ENCODE assay signal across 30 cellular contexts in genomic region chr3:194350726-194351071, GRCh38. TPM values are rescaled to one million over a fixed set of nuclear protein-coding genes. Genes with fewer than 3 reads are reported as not detected.
"Had no signal": no experiment of that assay in that cellular context is flagged by ENCODE, and none has a peak within 500 bp of the region (broad histone marks: within the 10 kb centered on the region; RNA-seq: fewer than 3 reads in every experiment).

No MANE protein-coding gene starts in this region.

- H3K27ac Mint-ChIP-seq: activated CD8-positive, alpha-beta memory T cell treated with anti-CD3 and anti-CD28 coated beads, Interleukin-2, amount 10 ng/mL, durations not matched to agents 7 days and 5 days; activated CD8-positive, alpha-beta T cell treated with anti-CD3 and anti-CD28 coated beads, Interleukin-2, amount 10 ng/mL, durations not matched to agents 7 days and 5 days; activated naive CD4-positive, alpha-beta T cell treated with anti-CD3 and anti-CD28 coated beads, Interleukin-2, amount 50 U/mL, for 24 hours; activated naive CD8-positive, alpha-beta T cell treated with anti-CD3 and anti-CD28 coated beads, Interleukin-2, amount 50 U/mL, for 24 hours; activated T-helper 2 cell treated with anti-CD3 and anti-CD28 coated beads, Interferon-gamma antibody, Interleukin-2, Interleukin-4, amounts not matched to agents 10 μg/mL and 5 μg/mL and 100 μg/mL, durations not matched to agents 14 hours and 24 hours and 36 hours; dendritic cell treated with granulocyte-macrophage colony-stimulating factor and Interleukin-4, amounts not matched to agents 40 ng/mL and 50 ng/mL, for 4 days; mesothelial cell of epicardium; naive B cell; stimulated activated effector memory CD8-positive, alpha-beta T cell treated with anti-CD3 and anti-CD28 coated beads, Interleukin-12 subunit alpha, Interleukin-12 subunit beta, amount 100 ng/mL, for 72 hours; stimulated activated naive CD8-positive, alpha-beta T cell treated with anti-CD3 and anti-CD28 coated beads, Interleukin-15, Interleukin-2, amounts not matched to agents 100 ng/mL and 50 ng/mL, for 24 hours had no signal

- H3K27me3 ChIP-seq: breast epithelium, esophagus muscularis mucosa, pancreas, sigmoid colon had no signal

- H3K4me3 Mint-ChIP-seq: activated CD8-positive, alpha-beta memory T cell treated with anti-CD3 and anti-CD28 coated beads, Interleukin-2, amount 10 ng/mL, durations not matched to agents 7 days and 5 days; activated CD8-positive, alpha-beta T cell treated with anti-CD3 and anti-CD28 coated beads, Interleukin-2, amount 10 ng/mL, durations not matched to agents 7 days and 5 days; activated naive CD4-positive, alpha-beta T cell treated with anti-CD3 and anti-CD28 coated beads, Interleukin-2, amount 50 U/mL, for 24 hours; activated naive CD8-positive, alpha-beta T cell treated with anti-CD3 and anti-CD28 coated beads, Interleukin-2, amount 50 U/mL, for 24 hours; dendritic cell treated with granulocyte-macrophage colony-stimulating factor and Interleukin-4, amounts not matched to agents 40 ng/mL and 50 ng/mL, for 4 days; mesothelial cell of epicardium; naive B cell; nephron progenitor cell; stimulated activated effector memory CD8-positive, alpha-beta T cell treated with anti-CD3 and anti-CD28 coated beads, Interleukin-12 subunit alpha, Interleukin-12 subunit beta, amount 100 ng/mL, for 72 hours; stimulated activated naive CD8-positive, alpha-beta T cell treated with anti-CD3 and anti-CD28 coated beads, Interleukin-15, Interleukin-2, amounts not matched to agents 100 ng/mL and 50 ng/mL, for 24 hours had no signal

- H3K9me3 ChIP-seq: breast epithelium, esophagus muscularis mucosa, heart right ventricle, left lung, pancreas, prostate gland, sigmoid colon, thoracic aorta had no signal

- DNase-seq: activated CD4-positive, alpha-beta T cell treated with anti-CD3 and anti-CD28 coated beads for 1 hour; activated CD8-positive, alpha-beta memory T cell treated with anti-CD3 and anti-CD28 coated beads, Interleukin-2, amount 10 ng/mL, durations not matched to agents 7 days and 5 days; activated CD8-positive, alpha-beta T cell treated with anti-CD3 and anti-CD28 coated beads, Interleukin-2, amount 10 ng/mL, durations not matched to agents 7 days and 5 days; activated naive CD8-positive, alpha-beta T cell treated with anti-CD3 and anti-CD28 coated beads, Interleukin-2, amount 50 U/mL, for 24 hours; central memory CD4-positive, alpha-beta T cell; heart right ventricle; left lung; naive B cell; nephron progenitor cell; retina; sigmoid colon; small intestine; stimulated activated CD4-positive, alpha-beta T cell treated with anti-CD3 and anti-CD28 coated beads, Interleukin-4, amount 100 ng/mL, for 24 hours; trophoblast cell had no signal

- H3K36me3 Mint-ChIP-seq: activated CD8-positive, alpha-beta memory T cell treated with anti-CD3 and anti-CD28 coated beads, Interleukin-2, amount 10 ng/mL, durations not matched to agents 7 days and 5 days; activated naive CD4-positive, alpha-beta T cell treated with anti-CD3 and anti-CD28 coated beads, Interleukin-2, amount 50 U/mL, for 24 hours; mesothelial cell of epicardium; naive B cell; stimulated activated effector memory CD8-positive, alpha-beta T cell treated with anti-CD3 and anti-CD28 coated beads, Interleukin-12 subunit alpha, Interleukin-12 subunit beta, amount 100 ng/mL, for 72 hours had no signal

- H3K4me3 ChIP-seq: breast epithelium, esophagus muscularis mucosa, heart right ventricle, left lung, pancreas, prostate gland, sigmoid colon, thoracic aorta had no signal

- H3K9me3 Mint-ChIP-seq: activated naive CD4-positive, alpha-beta T cell treated with anti-CD3 and anti-CD28 coated beads, Interleukin-2, amount 50 U/mL, for 24 hours; activated naive CD8-positive, alpha-beta T cell treated with anti-CD3 and anti-CD28 coated beads, Interleukin-2, amount 50 U/mL, for 24 hours; activated T-helper 2 cell treated with anti-CD3 and anti-CD28 coated beads, Interferon-gamma antibody, Interleukin-2, Interleukin-4, amounts not matched to agents 10 μg/mL and 5 μg/mL and 100 μg/mL, durations not matched to agents 14 hours and 24 hours and 36 hours; dendritic cell treated with granulocyte-macrophage colony-stimulating factor and Interleukin-4, amounts not matched to agents 40 ng/mL and 50 ng/mL, for 4 days; mesothelial cell of epicardium; naive B cell; nephron progenitor cell; stimulated activated effector memory CD8-positive, alpha-beta T cell treated with anti-CD3 and anti-CD28 coated beads, Interleukin-12 subunit alpha, Interleukin-12 subunit beta, amount 100 ng/mL, for 72 hours; stimulated activated naive CD8-positive, alpha-beta T cell treated with anti-CD3 and anti-CD28 coated beads, Interleukin-15, Interleukin-2, amounts not matched to agents 100 ng/mL and 50 ng/mL, for 24 hours had no signal

- H3K27ac ChIP-seq: breast epithelium, esophagus muscularis mucosa, foreskin keratinocyte, heart right ventricle, left lung, pancreas, prostate gland, sigmoid colon, thoracic aorta had no signal

- H3K27me3 Mint-ChIP-seq: activated naive CD4-positive, alpha-beta T cell treated with anti-CD3 and anti-CD28 coated beads, Interleukin-2, amount 50 U/mL, for 24 hours; stimulated activated naive CD8-positive, alpha-beta T cell treated with anti-CD3 and anti-CD28 coated beads, Interleukin-15, Interleukin-2, amounts not matched to agents 100 ng/mL and 50 ng/mL, for 24 hours had no signal

- H3K4me1 ChIP-seq: breast epithelium, esophagus muscularis mucosa, foreskin keratinocyte, heart right ventricle, left lung, pancreas, prostate gland, sigmoid colon had no signal

- H3K36me3 ChIP-seq: breast epithelium, esophagus muscularis mucosa, heart right ventricle, left lung, pancreas, prostate gland, sigmoid colon, thoracic aorta had no signal

- H3K4me1 Mint-ChIP-seq: activated CD8-positive, alpha-beta memory T cell treated with anti-CD3 and anti-CD28 coated beads, Interleukin-2, amount 10 ng/mL, durations not matched to agents 7 days and 5 days; mesothelial cell of epicardium; stimulated activated effector memory CD8-positive, alpha-beta T cell treated with anti-CD3 and anti-CD28 coated beads, Interleukin-12 subunit alpha, Interleukin-12 subunit beta, amount 100 ng/mL, for 72 hours had no signal

RNA-seq across cellular contexts. Expression of gene CPN2, which starts 0.4 kb away (rescaled TPM):
- total RNA-seq: activated CD8-positive, alpha-beta memory T cell treated with anti-CD3 and anti-CD28 coated beads, Interleukin-2, amount 10 ng/mL, durations not matched to agents 7 days and 5 days; activated CD8-positive, alpha-beta T cell treated with anti-CD3 and anti-CD28 coated beads, Interleukin-2, amount 10 ng/mL, durations not matched to agents 7 days and 5 days; activated T-helper 2 cell treated with anti-CD3 and anti-CD28 coated beads, Interferon-gamma antibody, Interleukin-2, Interleukin-4, amounts not matched to agents 10 μg/mL and 5 μg/mL and 100 μg/mL, durations not matched to agents 14 hours and 24 hours and 36 hours; esophagus muscularis mucosa; foreskin keratinocyte; glomerular endothelial cell; kidney epithelial cell; left lung; lung microvascular endothelial cell; mesothelial cell of epicardium; sigmoid colon; thoracic aorta had no signal
- polyA plus RNA-seq: foreskin keratinocyte, pancreas, small intestine had no signal

RNA-seq across cellular contexts. Expression of gene LRRC15, which starts 18.8 kb away (rescaled TPM):
- total RNA-seq: activated CD8-positive, alpha-beta memory T cell treated with anti-CD3 and anti-CD28 coated beads, Interleukin-2, amount 10 ng/mL, durations not matched to agents 7 days and 5 days; activated CD8-positive, alpha-beta T cell treated with anti-CD3 and anti-CD28 coated beads, Interleukin-2, amount 10 ng/mL, durations not matched to agents 7 days and 5 days; activated T-helper 2 cell treated with anti-CD3 and anti-CD28 coated beads, Interferon-gamma antibody, Interleukin-2, Interleukin-4, amounts not matched to agents 10 μg/mL and 5 μg/mL and 100 μg/mL, durations not matched to agents 14 hours and 24 hours and 36 hours; foreskin keratinocyte; glomerular endothelial cell; kidney epithelial cell; mesothelial cell of epicardium had no signal
- polyA plus RNA-seq: foreskin keratinocyte had no signal

RNA-seq across cellular contexts. Expression of gene GP5, which starts 48.4 kb away (rescaled TPM):
- total RNA-seq: foreskin keratinocyte, glomerular endothelial cell, prostate gland, subcutaneous adipose tissue had no signal
- polyA plus RNA-seq: foreskin keratinocyte had no signal
